24 cellular contexts compared by ENCODE assay signal in the genomic region with DNA sequence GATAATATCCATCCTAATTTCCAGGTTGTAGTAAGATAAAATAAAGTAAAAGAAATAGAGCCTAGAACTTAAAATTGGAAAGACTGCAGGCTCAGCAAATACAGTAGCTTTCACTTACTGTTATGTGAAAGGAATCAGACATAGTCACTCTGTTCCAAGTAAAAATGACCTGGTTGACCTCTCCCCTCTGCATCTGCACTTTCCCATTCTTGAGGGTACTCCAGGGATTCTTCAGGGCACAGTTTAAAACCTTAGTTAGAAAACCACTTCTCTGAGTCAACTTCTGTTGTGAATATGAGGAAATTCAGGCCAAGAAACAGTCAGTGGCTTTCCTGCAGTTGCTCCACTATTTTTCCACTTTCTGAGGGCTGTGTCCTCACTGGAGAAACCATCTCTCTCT. TPM values are rescaled to one million over a fixed set of nuclear protein-coding genes. Genes with fewer than 3 reads are reported as not detected.
DNase-seq lines count a peak whose midpoint lies in the region; ATAC-seq, FAIRE-seq and TF ChIP-seq lines count a peak whose summit lies in the region.
"Had no signal": no experiment of that assay in that cellular context is flagged by ENCODE, and none has a peak within 500 bp of the region (broad histone marks: within the 10 kb centered on the region; RNA-seq: fewer than 3 reads in every experiment).

No MANE protein-coding gene starts in this region.

- peaks cover 11% of the 10 kb centered on the region for H3K36me3 Mint-ChIP-seq in neural progenitor cell

- TF ChIP-seq RAD21 in A549 (conservative IDR thresholded peaks at IDR 0.05 in 1 of 2, IDR thresholded peaks at IDR 0.05 in 1 of 2) = no peak

- peaks cover 18% of the 10 kb centered on the region for H3K9me3 Mint-ChIP-seq in neural progenitor cell

- H3K4me1 ChIP-seq in A549 (no peaks in the 10 kb centered on the region), neural progenitor cell (no peaks in the 10 kb centered on the region), mucosa of descending colon (ENCODE audit: low read depth) (no peaks in the 10 kb centered on the region)
- H3K4me1 ChIP-seq: adrenal gland, SJSA1 had no signal

- no peak overlapping the region for H3K4me3 Mint-ChIP-seq in neural progenitor cell

- no peaks in the 10 kb centered on the region for H3K9me3 ChIP-seq in A549
- H3K9me3 ChIP-seq in neural progenitor cell (ENCODE audit: low read depth) = no peaks in the 10 kb centered on the region
- peaks cover 2% of the 10 kb centered on the region for H3K9me3 ChIP-seq in mucosa of descending colon
- H3K9me3 ChIP-seq: adrenal gland, gastroesophageal sphincter, SJSA1 had no signal

- FAIRE-seq in A549 (lab: Jason Lieb, UNC) = no peak
- FAIRE-seq: H1 had no signal

- intact Hi-C loops in lower leg skin (cut with DNase I; ENCODE audit: low total_unique reads) (no loop called here), mucosa of descending colon (cut with DNase I, micrococcal nuclease) (no loop called here)

- no peaks in the 10 kb centered on the region for H3F3A ChIP-seq in neural progenitor cell (ENCODE audit: low read depth)

- TF ChIP-seq POLR2A in A549 (IDR thresholded peaks at IDR 0.05; ENCODE audit: low read length) (no peak), lower leg skin (IDR thresholded peaks at IDR 0.05) (no peak)

- no peaks in the 10 kb centered on the region for H4K20me1 ChIP-seq in neural progenitor cell (ENCODE audit: low read depth)

- no peak overlapping the region for H3K4me3 ChIP-seq in A549
- H3K4me3 ChIP-seq in neural progenitor cell = no peak overlapping the region
- no peak overlapping the region for H3K4me3 ChIP-seq in lower leg skin (ENCODE audit: low read depth, poor library complexity, severe bottlenecking)
- no peak overlapping the region for H3K4me3 ChIP-seq in mucosa of descending colon
- H3K4me3 ChIP-seq: adrenal gland, gastroesophageal sphincter, SJSA1 had no signal

- H2AFZ ChIP-seq in neural progenitor cell (replicated peaks) = no peak overlapping the region

- TF ChIP-seq CTCF in A549 (IDR thresholded peaks at IDR 0.05) (no peak), neural progenitor cell (IDR thresholded peaks at IDR 0.05) (no peak), lower leg skin (IDR thresholded peaks at IDR 0.05) (no peak), mucosa of descending colon (IDR thresholded peaks at IDR 0.05) (no peak)

- H3K4me2 ChIP-seq in A549 = no peak overlapping the region
- H3K4me2 ChIP-seq in neural progenitor cell = no peak overlapping the region

- H3K36me3 ChIP-seq in neural progenitor cell (no peaks in the 10 kb centered on the region), mucosa of descending colon (ENCODE audit: low read depth) (no peaks in the 10 kb centered on the region)
- H3K36me3 ChIP-seq: adrenal gland, gastroesophageal sphincter, SJSA1 had no signal

- H3K9ac ChIP-seq in neural progenitor cell = no peak overlapping the region

- CTCF ChIA-PET in A549 (lab: Yijun Ruan, JAX) = no interaction called here

- TF ChIP-seq EP300 in A549 (IDR thresholded peaks at IDR 0.05) = no peak

- no peaks in the 10 kb centered on the region for H3K4me1 Mint-ChIP-seq in neural progenitor cell

- no peaks in the 10 kb centered on the region for H3K27me3 Mint-ChIP-seq in neural progenitor cell (ENCODE audit: insufficient read depth, low read depth)

- no peak overlapping the region for H3K27ac ChIP-seq in A549
- no peak overlapping the region for H3K27ac ChIP-seq in neural progenitor cell
- H3K27ac ChIP-seq: adrenal gland, epithelial cell of prostate, gastroesophageal sphincter, SJSA1 had no signal

- H3K27me3 ChIP-seq in neural progenitor cell = no peaks in the 10 kb centered on the region
- H3K27me3 ChIP-seq: adrenal gland, gastroesophageal sphincter, SJSA1 had no signal

- no peaks in the 10 kb centered on the region for H3K79me2 ChIP-seq in neural progenitor cell (ENCODE audit: low read depth)

- no peak for DNase-seq in A549 (ENCODE audit: low read depth in 1 of 2, low spot score in 1 of 2)
- peak; percentile 1 for DNase-seq in HT1080 (ENCODE audit: low read depth)
- peak; percentile 46 for DNase-seq in fibroblast of peridontal ligament (ENCODE audit: extremely low read depth)
- no peak for DNase-seq in neural progenitor cell (ENCODE audit: low spot score)
- no peak for DNase-seq in lower leg skin (ENCODE audit: low spot score in 2 of 2)
- DNase-seq in kidney tubule cell (ENCODE audit: low spot score) = no peak
- DNase-seq in mucosa of descending colon = no peak
- no peak for DNase-seq in inferior parietal cortex (ENCODE audit: extremely low spot score)
- DNase-seq: activated CD4-positive, alpha-beta T cell treated with anti-CD3 and anti-CD28 coated beads, Interleukin-2, amount 50 U/mL, for 48 hours; activated gamma-delta T cell treated with Interleukin-2 at 50 U/mL for 16 hours; adrenal gland; central memory CD4-positive, alpha-beta T cell; Kasumi-1; NCI-H1048; NCI-H2029 treated with DMSO at 0.1 percent for 48 hours; nucleus accumbens; stimulated activated CD4-positive, alpha-beta T cell treated with anti-CD3 and anti-CD28 coated beads, Interleukin-15, amount 100 ng/mL, for 24 hours had no signal

- peak overlapping the region; percentile 29 for H3K27ac Mint-ChIP-seq in neural progenitor cell

- POLR2A ChIA-PET in A549 (lab: Yijun Ruan, JAX) = no interaction called here

- ATAC-seq in A549 (no peak), mucosa of descending colon (no peak)
- ATAC-seq: gastroesophageal sphincter, Panc1 had no signal

TF ChIP-seq in A549, 52 proteins besides CTCF, POLR2A, EP300 and RAD21:
- TF ChIP-seq, protein P1, sequence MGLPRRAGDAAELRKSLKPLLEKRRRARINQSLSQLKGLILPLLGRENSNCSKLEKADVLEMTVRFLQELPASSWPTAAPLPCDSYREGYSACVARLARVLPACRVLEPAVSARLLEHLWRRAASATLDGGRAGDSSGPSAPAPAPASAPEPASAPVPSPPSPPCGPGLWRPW (IDR thresholded peaks at IDR 0.05) = no peak
- TF ChIP-seq, protein P2, sequence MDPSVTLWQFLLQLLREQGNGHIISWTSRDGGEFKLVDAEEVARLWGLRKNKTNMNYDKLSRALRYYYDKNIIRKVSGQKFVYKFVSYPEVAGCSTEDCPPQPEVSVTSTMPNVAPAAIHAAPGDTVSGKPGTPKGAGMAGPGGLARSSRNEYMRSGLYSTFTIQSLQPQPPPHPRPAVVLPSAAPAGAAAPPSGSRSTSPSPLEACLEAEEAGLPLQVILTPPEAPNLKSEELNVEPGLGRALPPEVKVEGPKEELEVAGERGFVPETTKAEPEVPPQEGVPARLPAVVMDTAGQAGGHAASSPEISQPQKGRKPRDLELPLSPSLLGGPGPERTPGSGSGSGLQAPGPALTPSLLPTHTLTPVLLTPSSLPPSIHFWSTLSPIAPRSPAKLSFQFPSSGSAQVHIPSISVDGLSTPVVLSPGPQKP (IDR thresholded peaks at IDR 0.05; ENCODE audit: low read depth, low read length) = no peak
- TF ChIP-seq, protein P3, sequence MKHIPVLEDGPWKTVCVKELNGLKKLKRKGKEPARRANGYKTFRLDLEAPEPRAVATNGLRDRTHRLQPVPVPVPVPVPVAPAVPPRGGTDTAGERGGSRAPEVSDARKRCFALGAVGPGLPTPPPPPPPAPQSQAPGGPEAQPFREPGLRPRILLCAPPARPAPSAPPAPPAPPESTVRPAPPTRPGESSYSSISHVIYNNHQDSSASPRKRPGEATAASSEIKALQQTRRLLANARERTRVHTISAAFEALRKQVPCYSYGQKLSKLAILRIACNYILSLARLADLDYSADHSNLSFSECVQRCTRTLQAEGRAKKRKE (CRISPR knock-in tag; IDR thresholded peaks at IDR 0.05; ENCODE audit: low read depth) = no peak
- TF ChIP-seq MAFK (IDR thresholded peaks at IDR 0.05; ENCODE audit: partially characterized antibody) (peak; percentile 12), POLR2AphosphoS2 (conservative IDR thresholded peaks at IDR 0.05; ENCODE audit: low read length) (no peak)
- TF ChIP-seq, protein P4, sequence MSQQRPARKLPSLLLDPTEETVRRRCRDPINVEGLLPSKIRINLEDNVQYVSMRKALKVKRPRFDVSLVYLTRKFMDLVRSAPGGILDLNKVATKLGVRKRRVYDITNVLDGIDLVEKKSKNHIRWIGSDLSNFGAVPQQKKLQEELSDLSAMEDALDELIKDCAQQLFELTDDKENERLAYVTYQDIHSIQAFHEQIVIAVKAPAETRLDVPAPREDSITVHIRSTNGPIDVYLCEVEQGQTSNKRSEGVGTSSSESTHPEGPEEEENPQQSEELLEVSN (IDR thresholded peaks at IDR 0.05; ENCODE audit: borderline replicate concordance, low read depth) = no peak

RNA-seq across cellular contexts. Expression of a gene that starts 42.9 kb away (rescaled TPM):
- 5.8 and 8.8 TPM in 2 replicates for polyA plus RNA-seq in A549 (2011; rRNA removed)
- polyA plus RNA-seq in A549 (2012; cell fraction: cytosol; rRNA removed) = 0.90 and 0.98 TPM in 2 replicates
- polyA plus RNA-seq in A549 (2012; cell fraction: nucleus; rRNA removed) = 3.2 and 3.8 TPM in 2 replicates
- 2.3 to 3.0 TPM (median 2.8 TPM) in 3 replicates for polyA plus RNA-seq in A549 (2017; fragmentation: RNase III; extraction: RNeasy Plus Mini Kit Qiagen cat#74134 plus additional on column Dnase treatment)
- polyA minus RNA-seq in A549 (2011; rRNA and poly(A)+ RNA removed) = 32.5 and 33.8 TPM in 2 replicates
- 1.3 and 2.1 TPM in 2 replicates for total RNA-seq in HT1080 (2014; rRNA removed; shearing (Covaris generic))
- polyA plus RNA-seq in HT1080 (2015; cell fraction: cytosol; rRNA removed) = 0.63 and 0.80 TPM in 2 replicates
- polyA plus RNA-seq in HT1080 (2015; cell fraction: nucleus; rRNA removed) = 2.5 and 3.6 TPM in 2 replicates
- total RNA-seq in neural progenitor cell (ENCODE audit: low replicate concordance) = 21.1 and 21.3 TPM in 2 replicates
- total RNA-seq in lower leg skin = 1 to 10 TPM in 3 of 4 donors, under 1 TPM in 1; 0.83 to 5.3 (median 3.0) TPM
- total RNA-seq in mucosa of descending colon = 1 to 10 TPM; 1.2 to 9.3 (median 2.2) TPM
- total RNA-seq: G401; T-helper 2 cell treated with Interferon-gamma antibody and Interleukin-4, amounts not matched to agents 100 ng/mL and 5 ng/mL, for 36 hours had no signal

Comparison
In these comparisons a context has a peak if more than half of its experiments do, and no peak if none do; other contexts are left out.
1. DNase-seq: peak in HT1080 (single experiment) and fibroblast of peridontal ligament (single experiment); none in A549 (0 of 2), neural progenitor cell (single experiment), lower leg skin (0 of 2), kidney tubule cell (single experiment), mucosa of descending colon (0 of 3) and inferior parietal cortex (single experiment).